ENCODE assay signal across 13 cellular contexts in the genomic region with DNA sequence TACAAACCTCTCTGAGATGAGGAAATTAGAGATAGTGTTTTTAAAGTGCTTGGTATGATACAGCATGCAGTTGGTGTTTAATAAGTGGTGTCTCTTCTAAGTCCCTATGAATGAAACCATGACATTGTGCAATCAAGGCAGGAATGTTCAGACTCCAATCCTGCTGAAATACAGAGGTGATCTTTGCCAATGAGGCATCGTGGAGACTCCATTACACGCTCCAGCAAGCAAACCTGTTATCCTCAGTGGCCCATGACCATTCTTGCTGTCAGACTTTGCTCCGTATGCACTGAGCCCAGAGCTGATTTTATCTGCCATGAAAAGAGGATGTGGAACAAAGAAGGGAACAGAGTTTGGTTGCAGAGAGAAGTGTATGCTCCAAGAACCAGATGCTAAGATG. TPM values are rescaled to one million over a fixed set of nuclear protein-coding genes. Genes with fewer than 3 reads are reported as not detected.
DNase-seq lines count a peak whose midpoint lies in the region; ATAC-seq, FAIRE-seq and TF ChIP-seq lines count a peak whose summit lies in the region.
"Had no signal": no experiment of that assay in that cellular context is flagged by ENCODE, and none has a peak within 500 bp of the region (broad histone marks: within the 10 kb centered on the region; RNA-seq: fewer than 3 reads in every experiment).

No MANE protein-coding gene starts in this region.

- H3K36me3 ChIP-seq in bronchial epithelial cell (ENCODE audit: control insufficient read depth, insufficient read depth, low read length) (no peaks in the 10 kb centered on the region), mesendoderm (ENCODE audit: control insufficient read depth, insufficient read depth, low read length) (no peaks in the 10 kb centered on the region)

- no peak for DNase-seq in AG04450 (ENCODE audit: low read depth, low spot score)
- peak; percentile 47 for DNase-seq in KBM-7
- peak; percentile 20 for DNase-seq in bronchial epithelial cell (ENCODE audit: low read depth)
- no peak for DNase-seq in mesendoderm
- DNase-seq in HuH-7 (ENCODE audit: low spot score) = no peak
- DNase-seq: activated naive CD8-positive, alpha-beta T cell treated with anti-CD3 and anti-CD28 coated beads, Interleukin-2, amount 50 U/mL, for 24 hours; GDM1; H7; naive thymus-derived CD8-positive, alpha-beta T cell; stimulated activated naive CD4-positive, alpha-beta T cell had no signal

- no peak overlapping the region for H2AK5ac ChIP-seq in mesendoderm (ENCODE audit: low read length)

- no peak overlapping the region for H2BK15ac ChIP-seq in mesendoderm (replicated peaks; ENCODE audit: low read depth)

- in situ Hi-C loops in KBM-7 (cut with MboI; ENCODE audit: low pct_unique_long_range_greater_than_20kb, low sequenced_read_pairs) = loop anchor here (25.0 kb wide), 1 partner anchor 248 kb away; no protein-coding TSS in a partner anchor

- CTCF ChIA-PET in AG04450 (lab: Charles Lee) = interaction anchor here (0.6 to 2.0 kb wide), 20 partner anchors 12 to 366 kb away, joined by 3 to 8 read pairs (median 3); no protein-coding TSS in a partner anchor

- H3K79me1 ChIP-seq in mesendoderm (ENCODE audit: low read length) = no peaks in the 10 kb centered on the region

- H3K27me3 ChIP-seq in AG04450 (ENCODE audit: control insufficient read depth, insufficient read depth, low read length) (peaks cover 2% of the 10 kb centered on the region), bronchial epithelial cell (ENCODE audit: control insufficient read depth, insufficient read depth, low read length) (no peaks in the 10 kb centered on the region), mesendoderm (ENCODE audit: insufficient read depth, low read length, poor library complexity) (no peaks in the 10 kb centered on the region)

- H3K4me2 ChIP-seq in mesendoderm (ENCODE audit: low read length) = no peak overlapping the region

- POLR2A ChIA-PET in AG04450 (lab: Yijun Ruan, JAX) = interaction anchor here (0.6 to 1.1 kb wide), 2 partner anchors 12 to 29 kb away, joined by 3 read pairs; no protein-coding TSS in a partner anchor

- no peak overlapping the region for H3K18ac ChIP-seq in mesendoderm (ENCODE audit: low read length)

- no peak overlapping the region for H4K5ac ChIP-seq in mesendoderm (ENCODE audit: low read length)

- H3K56ac ChIP-seq in mesendoderm (ENCODE audit: low read length) = peak overlapping the region; percentile 78

- H2BK5ac ChIP-seq in mesendoderm (ENCODE audit: low read length) = no peak overlapping the region

- H4K8ac ChIP-seq in mesendoderm (ENCODE audit: low read depth, low read length) = no peak overlapping the region

- FAIRE-seq in bronchial epithelial cell (lab: Jason Lieb, UNC) = no peak

- H3K4ac ChIP-seq in mesendoderm (ENCODE audit: low read depth, low read length) = no peak overlapping the region

- H2BK120ac ChIP-seq in mesendoderm (ENCODE audit: low read depth, low read length) = no peak overlapping the region

- H3K9ac ChIP-seq in mesendoderm (ENCODE audit: low read length) = peak overlapping the region; percentile 38

- no peak overlapping the region for H3K23ac ChIP-seq in mesendoderm (ENCODE audit: low read length)

- no peak overlapping the region for H3K4me3 ChIP-seq in AG04450 (ENCODE audit: low read depth, low read length)
- no peak overlapping the region for H3K4me3 ChIP-seq in bronchial epithelial cell (ENCODE audit: low read depth, low read length)
- no peak overlapping the region for H3K4me3 ChIP-seq in mesendoderm (ENCODE audit: low read length)

- no CpG with 5 or more reads among the region's 3 CpGs for WGBS in mesendoderm (ENCODE audit: extremely low coverage, insufficient coverage, low lambda C conversion rate)

- TF ChIP-seq CTCF in AG04450 (IDR thresholded peaks at IDR 0.05; ENCODE audit: low read depth, low read length) (no peak), bronchial epithelial cell (IDR thresholded peaks at IDR 0.05; ENCODE audit: insufficient read depth, low read length, severe bottlenecking) (no peak)

- H3K4me1 ChIP-seq in mesendoderm (ENCODE audit: control insufficient read depth, low read depth, low read length) = peaks cover 5% of the 10 kb centered on the region

- H3K79me2 ChIP-seq in mesendoderm (ENCODE audit: control insufficient read depth, insufficient read depth, low read length) = no peaks in the 10 kb centered on the region

- no peak for ATAC-seq in GM21737 (IDR thresholded peaks at IDR 0.05; ENCODE audit: unreplicated experiment)
- ATAC-seq in HG02763 (IDR thresholded peaks at IDR 0.05; ENCODE audit: unreplicated experiment) = no peak
- ATAC-seq in GM21723 (IDR thresholded peaks at IDR 0.05; ENCODE audit: unreplicated experiment) = no peak

- H3K9me3 ChIP-seq in AG04450 (ENCODE audit: control insufficient read depth, insufficient read depth, low read length) = peaks cover 3% of the 10 kb centered on the region

- H3K27ac ChIP-seq in AG04450 (ENCODE audit: low read depth, low read length) (peak overlapping the region; percentile 87), mesendoderm (ENCODE audit: low read depth, low read length) (peak overlapping the region; percentile 41)

RNA-seq across cellular contexts. Expression of gene CDHR3, which starts 47.3 kb away (rescaled TPM):
- polyA plus RNA-seq in AG04450 (2011; rRNA removed) = 1.9 TPM in 2 replicates
- polyA minus RNA-seq in AG04450 (2011; rRNA and poly(A)+ RNA removed) = 2.9 and 3.8 TPM in 2 replicates
- 0.51 and 1.1 TPM in 2 replicates for total RNA-seq in bronchial epithelial cell
- 4.3 TPM for polyA plus RNA-seq in mesendoderm (2013, experiment 1 of 2)
- 4.9 TPM for polyA plus RNA-seq in mesendoderm (2013, experiment 2 of 2)

Comparison
In these comparisons a context has a peak if more than half of its experiments do, and no peak if none do; other contexts are left out.
1. DNase-seq: peak in KBM-7 (single experiment) and bronchial epithelial cell (single experiment); none in AG04450 (single experiment), mesendoderm (single experiment) and HuH-7 (single experiment).